ENCODE assay signal across 19 cellular contexts in the genomic region with DNA sequence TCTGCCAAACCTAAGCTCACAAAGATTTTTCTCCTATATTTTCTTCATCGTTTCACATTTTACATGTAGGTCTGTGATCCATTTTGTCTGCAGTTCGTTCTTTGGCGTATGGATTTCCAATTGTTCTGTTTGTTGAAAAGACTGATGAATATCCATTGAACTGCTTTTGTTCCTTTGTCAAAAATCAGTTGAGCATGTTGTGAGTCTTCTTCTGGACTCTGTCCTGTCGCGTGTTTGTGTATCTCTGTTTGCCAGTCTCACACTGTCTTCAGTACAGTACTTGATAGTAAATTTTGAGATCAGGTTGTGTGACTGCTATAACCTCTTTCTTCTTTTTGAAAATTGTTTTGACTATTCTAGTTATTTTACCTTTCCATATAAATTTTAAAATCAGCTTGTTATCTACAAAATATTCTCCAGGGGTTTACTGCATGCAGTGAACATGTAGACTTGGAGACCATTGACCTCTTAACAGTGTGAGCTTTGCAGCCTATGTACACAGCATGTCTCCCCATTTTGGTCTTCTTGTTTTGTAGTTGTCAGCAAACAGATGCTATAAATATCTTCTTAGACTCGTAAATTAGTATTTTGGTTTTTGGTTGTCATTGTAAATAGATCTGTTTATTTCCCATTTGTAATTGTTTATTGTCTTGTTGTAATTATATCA.
DNase-seq lines count a peak whose midpoint lies in the region; ATAC-seq and TF ChIP-seq lines count a peak whose summit lies in the region.
"Had no signal": no experiment of that assay in that cellular context is flagged by ENCODE, and none has a peak within 500 bp of the region (broad histone marks: within the 10 kb centered on the region; RNA-seq: fewer than 3 reads in every experiment).

No MANE protein-coding gene starts in this region.

- intact Hi-C loops in left ventricle myocardium inferior (cut with micrococcal nuclease) (no loop called here), heart right ventricle (cut with DNase I) (no loop called here), esophagus squamous epithelium (cut with DNase I) (no loop called here)

- no peaks in the 10 kb centered on the region for H3K9me2 ChIP-seq in SU-DHL-6 (replicated peaks; ENCODE audit: insufficient read depth, low read length)

- H3K36me3 ChIP-seq in left ventricle myocardium inferior (no peaks in the 10 kb centered on the region), heart right ventricle (peaks cover 0 to 6% (median 0%) of the 10 kb centered on the region in 9 donors), SU-DHL-6 (ENCODE audit: low read length) (no peaks in the 10 kb centered on the region), liver (ENCODE audit: control insufficient read depth in 4 of 4, insufficient read depth in 3 of 4, low read depth in 1 of 4, low read length in 3 of 4) (peaks cover 0 to 2% (median 0%) of the 10 kb centered on the region in 4 donors), esophagus squamous epithelium (peaks cover 0 to 4% (median 0%) of the 10 kb centered on the region in 3 donors)

- no peak overlapping the region for H2AFZ ChIP-seq in SU-DHL-6 (ENCODE audit: low read depth, low read length, severe bottlenecking)

- TF ChIP-seq POLR2A in esophagus squamous epithelium (IDR thresholded peaks at IDR 0.05) = no peak

- WGBS in heart right ventricle, 2 donors = 70% methylated on average over 6 of the region's 6 CpGs
- 39% methylated on average over 6 of the region's 6 CpGs for WGBS in liver
- WGBS in esophagus squamous epithelium, 2 donors = 84 to 90% methylated on average over 6 of the region's 6 CpGs

- H3K4me3 ChIP-seq in left ventricle myocardium inferior (no peak overlapping the region), heart right ventricle (no peak overlapping the region), SU-DHL-6 (ENCODE audit: insufficient read depth, low read length, poor library complexity, severe bottlenecking) (no peak overlapping the region), liver (ENCODE audit: low read depth in 1 of 3, low read length in 3 of 3) (no peak overlapping the region), esophagus squamous epithelium (no peak overlapping the region)
- H3K4me3 ChIP-seq: SJCRH30 had no signal

- DNase-seq in left ventricle myocardium inferior (no peak), heart right ventricle (no peak), esophagus squamous epithelium (lab: John Stamatoyannopoulos, UW) (no peak)
- no peak for DNase-seq in effector CD8-positive, alpha-beta T cell (lab: John Stamatoyannopoulos, UW)
- DNase-seq: COR-L47; DMS153; KBM-7; NCI-H1048; NCI-H1694; NCI-H345; NCI-H69; NK-92 treated with Interleukin-12 subunit alpha and Interleukin-12 subunit beta, amount 100 ng/mL, for 24 hours; OCI-M1; RPMI8226; SJCRH30 had no signal

- H3K4me1 ChIP-seq in left ventricle myocardium inferior = peaks cover 84% of the 10 kb centered on the region
- H3K4me1 ChIP-seq in heart right ventricle = peaks cover 0 to 51% (median 26%) of the 10 kb centered on the region in 9 donors
- H3K4me1 ChIP-seq in liver (ENCODE audit: control insufficient read depth in 4 of 4, insufficient read depth in 4 of 4, low read length in 3 of 4) = peaks cover 3 to 9% (median 6%) of the 10 kb centered on the region in 4 donors
- peaks cover 0 to 14% (median 0%) of the 10 kb centered on the region in 3 donors for H3K4me1 ChIP-seq in esophagus squamous epithelium
- H3K4me1 ChIP-seq: SJCRH30 had no signal

- no peaks in the 10 kb centered on the region; the same call in 1 of the 2 replicates for H4K20me1 ChIP-seq in SU-DHL-6 (ENCODE audit: low read depth, low read length)

- H3K27me3 ChIP-seq in left ventricle myocardium inferior (ENCODE audit: low read depth) (no peaks in the 10 kb centered on the region), heart right ventricle (no peaks in the 10 kb centered on the region), SU-DHL-6 (ENCODE audit: low read length) (no peaks in the 10 kb centered on the region), liver (ENCODE audit: control insufficient read depth in 4 of 4, insufficient read depth in 4 of 4, low read length in 3 of 4) (no peaks in the 10 kb centered on the region), esophagus squamous epithelium (no peaks in the 10 kb centered on the region)
- H3K27me3 ChIP-seq: SJCRH30 had no signal

- no peak overlapping the region for H3K4me2 ChIP-seq in SU-DHL-6 (ENCODE audit: low read depth, low read length, poor library complexity, severe bottlenecking)

- H3K9ac ChIP-seq in SU-DHL-6 (ENCODE audit: low read length) (no peak overlapping the region), liver (ENCODE audit: low read depth in 1 of 2, low read length in 2 of 2) (no peak overlapping the region)

- peaks cover 22% of the 10 kb centered on the region for H3F3A ChIP-seq in SU-DHL-6 (ENCODE audit: insufficient read depth)

- no peaks in the 10 kb centered on the region for H3K9me3 ChIP-seq in left ventricle myocardium inferior (replicated peaks)
- peaks cover 0 to 8% (median 0%) of the 10 kb centered on the region in 11 donors for H3K9me3 ChIP-seq in heart right ventricle
- no peaks in the 10 kb centered on the region for H3K9me3 ChIP-seq in SU-DHL-6 (ENCODE audit: insufficient read depth, low read length)
- no peaks in the 10 kb centered on the region for H3K9me3 ChIP-seq in liver (ENCODE audit: control insufficient read depth in 4 of 4, low read length in 3 of 4)
- H3K9me3 ChIP-seq in esophagus squamous epithelium = no peaks in the 10 kb centered on the region
- H3K9me3 ChIP-seq: SJCRH30 had no signal

- H3K27ac ChIP-seq in left ventricle myocardium inferior (replicated peaks) (peak overlapping the region; percentile 85), heart right ventricle (peak overlapping the region in 4 of 10 donors; percentile 2 to 46 (median 32)), SU-DHL-6 (ENCODE audit: low read depth, low read length) (peak overlapping the region; percentile 15; the same call in 1 of the 2 replicates), liver (ENCODE audit: low read depth in 1 of 2, low read length in 2 of 2) (no peak overlapping the region), esophagus squamous epithelium (no peak overlapping the region)
- H3K27ac ChIP-seq: SJCRH30 had no signal

- TF ChIP-seq RAD21 in liver (IDR thresholded peaks at IDR 0.05) = no peak

- H3K79me2 ChIP-seq in SU-DHL-6 (ENCODE audit: insufficient read depth, low read length) = peaks cover 95% of the 10 kb centered on the region

- TF ChIP-seq CTCF in left ventricle myocardium inferior (IDR thresholded peaks at IDR 0.05; ENCODE audit: borderline replicate concordance) (no peak), heart right ventricle (IDR thresholded peaks at IDR 0.05) (no peak), SU-DHL-6 (IDR thresholded peaks at IDR 0.05; ENCODE audit: insufficient read depth, low read length, poor library complexity, severe bottlenecking) (no peak), liver (IDR thresholded peaks at IDR 0.05; ENCODE audit: low read depth, low read length, missing input control) (no peak), esophagus squamous epithelium (IDR thresholded peaks at IDR 0.05) (no peak)

- no peak for ATAC-seq in heart right ventricle
- no peak for ATAC-seq in GM18502 (IDR thresholded peaks at IDR 0.05; ENCODE audit: poor library complexity, unreplicated experiment)
- ATAC-seq: HCT116 had no signal

TF ChIP-seq in liver, 16 proteins besides CTCF, POLR2A, EP300 and RAD21:
- TF ChIP-seq SP1 (IDR thresholded peaks at IDR 0.05) (no peak), HNF4G (IDR thresholded peaks at IDR 0.05) (no peak), HNF4A (conservative IDR thresholded peaks at IDR 0.05) (peak; percentile 72 to 77), NR2F2 (IDR thresholded peaks at IDR 0.05) (no peak), RXRA (IDR thresholded peaks at IDR 0.05) (peak in 1 of 2 donors; percentile 25), JUND (IDR thresholded peaks at IDR 0.05) (no peak)
- TF ChIP-seq, protein P1, sequence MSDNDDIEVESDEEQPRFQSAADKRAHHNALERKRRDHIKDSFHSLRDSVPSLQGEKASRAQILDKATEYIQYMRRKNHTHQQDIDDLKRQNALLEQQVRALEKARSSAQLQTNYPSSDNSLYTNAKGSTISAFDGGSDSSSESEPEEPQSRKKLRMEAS (IDR thresholded peaks at IDR 0.05) = no peak

Comparison
In these comparisons a context has a peak if more than half of its experiments do, and no peak if none do; other contexts are left out.
1. H3K27ac ChIP-seq: peak in left ventricle myocardium inferior (single experiment) and SU-DHL-6 (single experiment); none in liver (0 of 2) and esophagus squamous epithelium (0 of 4).